In the genomic region with DNA sequence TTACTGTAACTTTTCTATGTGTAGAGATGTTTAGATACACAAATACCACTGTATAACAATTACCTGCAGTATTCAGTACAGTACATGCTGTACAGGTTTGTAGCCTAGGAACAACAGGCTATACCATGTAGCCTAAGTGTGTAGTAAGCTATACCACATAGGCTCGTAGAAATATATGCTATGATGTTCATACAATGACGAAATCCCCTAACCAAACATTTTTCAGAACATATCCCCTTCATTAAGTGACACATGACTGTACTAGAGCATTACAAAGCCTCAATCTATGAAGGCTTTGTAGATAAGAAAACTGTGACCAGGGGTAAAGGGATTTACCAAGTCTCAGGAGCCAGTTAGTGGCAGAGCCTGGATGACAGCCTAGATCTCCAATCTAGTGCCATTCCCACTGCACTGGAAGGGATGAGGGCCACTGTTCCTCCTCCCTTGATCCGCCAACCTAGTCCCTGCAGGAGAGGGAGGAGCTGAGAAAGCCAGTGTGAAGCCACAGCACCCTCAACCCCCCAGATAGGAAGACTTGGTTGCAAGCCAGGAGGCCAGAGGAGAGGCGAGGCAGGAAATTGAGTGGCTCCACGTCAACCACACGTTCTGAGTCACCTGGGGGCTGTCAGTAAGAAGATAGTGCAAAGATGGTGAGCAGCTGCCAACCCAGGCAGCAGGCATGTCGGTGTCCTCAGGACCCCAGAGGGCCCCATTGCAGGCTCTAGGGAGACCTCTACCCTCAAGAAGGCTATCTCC, we compare ENCODE assay signal across 9 cellular contexts.
DNase-seq lines count a peak whose midpoint lies in the region; ATAC-seq and TF ChIP-seq lines count a peak whose summit lies in the region.
"Had no signal": no experiment of that assay in that cellular context is flagged by ENCODE, and none has a peak within 500 bp of the region (broad histone marks: within the 10 kb centered on the region; RNA-seq: fewer than 3 reads in every experiment).

No MANE protein-coding gene starts in this region.

- POLR2A ChIA-PET in T-cell (lab: Charles Lee) = interaction anchor here (0.6 to 1.0 kb wide), 3 partner anchors 13 to 301 kb away, joined by 3 to 8 read pairs (median 3); no protein-coding TSS in a partner anchor

- H3K4me3 ChIP-seq in neural progenitor cell = no peak overlapping the region

- no peak overlapping the region for H3K4me2 ChIP-seq in neural progenitor cell

- no peaks in the 10 kb centered on the region for H3K36me3 ChIP-seq in neural progenitor cell

- H3K36me3 Mint-ChIP-seq in T-cell (no peaks in the 10 kb centered on the region), neural progenitor cell (no peaks in the 10 kb centered on the region)
- no peaks in the 10 kb centered on the region for H3K36me3 Mint-ChIP-seq in activated naive CD4-positive, alpha-beta T cell treated with anti-CD3 and anti-CD28 coated beads, Interleukin-2, amount 10 ng/mL, durations not matched to agents 7 days and 5 days
- H3K36me3 Mint-ChIP-seq: stimulated activated memory B cell treated with anti-CD40 and anti-IgM and Interleukin-4, amounts not matched to agents 10 μg/mL and 1 μg/mL and 100 μg/mL, for 72 hours had no signal

- no peak overlapping the region for H3K9ac ChIP-seq in neural progenitor cell

- H3K9me3 Mint-ChIP-seq in T-cell (no peaks in the 10 kb centered on the region), neural progenitor cell (peaks cover 21% of the 10 kb centered on the region)
- H3K9me3 Mint-ChIP-seq in activated naive CD4-positive, alpha-beta T cell treated with anti-CD3 and anti-CD28 coated beads, Interleukin-2, amount 10 ng/mL, durations not matched to agents 7 days and 5 days = no peaks in the 10 kb centered on the region
- H3K9me3 Mint-ChIP-seq: stimulated activated memory B cell treated with anti-CD40 and anti-IgM and Interleukin-4, amounts not matched to agents 10 μg/mL and 1 μg/mL and 100 μg/mL, for 72 hours had no signal

- H3K4me3 Mint-ChIP-seq in T-cell (peak overlapping the region; percentile 10 to 64 (median 36)), neural progenitor cell (no peak overlapping the region)
- H3K4me3 Mint-ChIP-seq in activated naive CD4-positive, alpha-beta T cell treated with anti-CD3 and anti-CD28 coated beads, Interleukin-2, amount 10 ng/mL, durations not matched to agents 7 days and 5 days = peak overlapping the region; percentile 48
- H3K4me3 Mint-ChIP-seq: stimulated activated memory B cell treated with anti-CD40 and anti-IgM and Interleukin-4, amounts not matched to agents 10 μg/mL and 1 μg/mL and 100 μg/mL, for 72 hours had no signal

- peak; percentile 66 for DNase-seq in EL
- DNase-seq in T-cell = peak; percentile 32 to 69 (median 56)
- peak; percentile 76 for DNase-seq in activated naive CD4-positive, alpha-beta T cell treated with anti-CD3 and anti-CD28 coated beads, Interleukin-2, amount 10 ng/mL, durations not matched to agents 7 days and 5 days
- DNase-seq in stimulated activated CD4-positive, alpha-beta T cell treated with anti-CD3 and anti-CD28 coated beads, Interleukin-12 subunit alpha, Interleukin-12 subunit beta, amount 100 ng/mL, for 48 hours (ENCODE audit: low read depth in 2 of 3, low spot score in 1 of 3) = peak; percentile 45 to 68 (median 51)
- DNase-seq in NCI-H187 treated with DMSO at 0.1 percent for 48 hours (lab: John Stamatoyannopoulos, UW) = no peak
- DNase-seq in AML-193 (lab: John Stamatoyannopoulos, UW) = no peak
- DNase-seq in left ventricle myocardium superior = no peak
- no peak for DNase-seq in neural progenitor cell (ENCODE audit: low spot score)

- no peaks in the 10 kb centered on the region for H3F3A ChIP-seq in neural progenitor cell (ENCODE audit: low read depth)

- H3K4me1 Mint-ChIP-seq in T-cell (peaks cover 24 to 33% (median 32%) of the 10 kb centered on the region in 3 donors), neural progenitor cell (peaks cover 7% of the 10 kb centered on the region)
- H3K4me1 Mint-ChIP-seq in activated naive CD4-positive, alpha-beta T cell treated with anti-CD3 and anti-CD28 coated beads, Interleukin-2, amount 10 ng/mL, durations not matched to agents 7 days and 5 days = peaks cover 48% of the 10 kb centered on the region

- H3K27ac ChIP-seq in neural progenitor cell = no peak overlapping the region

- intact Hi-C loops in left ventricle myocardium superior (cut with micrococcal nuclease) = no loop called here

- no peak overlapping the region for H2AFZ ChIP-seq in neural progenitor cell (replicated peaks)

- H3K4me1 ChIP-seq in neural progenitor cell = peaks cover 3% of the 10 kb centered on the region

- no peaks in the 10 kb centered on the region for H3K27me3 ChIP-seq in neural progenitor cell

- peak overlapping the region; percentile 24 to 73 for H3K27ac Mint-ChIP-seq in T-cell
- peak overlapping the region; percentile 84 for H3K27ac Mint-ChIP-seq in activated naive CD4-positive, alpha-beta T cell treated with anti-CD3 and anti-CD28 coated beads, Interleukin-2, amount 10 ng/mL, durations not matched to agents 7 days and 5 days
- H3K27ac Mint-ChIP-seq in neural progenitor cell = no peak overlapping the region
- H3K27ac Mint-ChIP-seq: stimulated activated memory B cell treated with anti-CD40 and anti-IgM and Interleukin-4, amounts not matched to agents 10 μg/mL and 1 μg/mL and 100 μg/mL, for 72 hours had no signal

- no peaks in the 10 kb centered on the region for H4K20me1 ChIP-seq in neural progenitor cell (ENCODE audit: low read depth)

- CTCF ChIA-PET in T-cell (lab: Charles Lee) = no interaction called here
- CTCF ChIA-PET in activated naive CD4-positive, alpha-beta T cell treated with anti-CD3 and anti-CD28 coated beads, Interleukin-2, amount 10 ng/mL, durations not matched to agents 7 days and 5 days (lab: Charles Lee) = no interaction called here

- TF ChIP-seq CTCF in neural progenitor cell (IDR thresholded peaks at IDR 0.05) = no peak

- H3K27me3 Mint-ChIP-seq in T-cell (no peaks in the 10 kb centered on the region), neural progenitor cell (ENCODE audit: insufficient read depth, low read depth) (no peaks in the 10 kb centered on the region)
- H3K27me3 Mint-ChIP-seq in activated naive CD4-positive, alpha-beta T cell treated with anti-CD3 and anti-CD28 coated beads, Interleukin-2, amount 10 ng/mL, durations not matched to agents 7 days and 5 days = peaks cover 14% of the 10 kb centered on the region

- H3K79me2 ChIP-seq in neural progenitor cell (ENCODE audit: low read depth) = no peaks in the 10 kb centered on the region

- no peaks in the 10 kb centered on the region for H3K9me3 ChIP-seq in neural progenitor cell (ENCODE audit: low read depth)

- ATAC-seq in T-cell (replicated peaks in 1 of 4) (peak; percentile 87 to 94 (median 92)), left ventricle myocardium superior (no peak)
- ATAC-seq: stimulated activated memory B cell treated with anti-CD40 and anti-IgM and Interleukin-4, amounts not matched to agents 10 μg/mL and 1 μg/mL and 100 μg/mL, for 72 hours had no signal

Comparison
In these comparisons a context has a peak if more than half of its experiments do, and no peak if none do; other contexts are left out.
1. DNase-seq: peak in EL (single experiment), T-cell (34 of 34), activated naive CD4-positive, alpha-beta T cell treated with anti-CD3 and anti-CD28 coated beads, Interleukin-2, amount 10 ng/mL, durations not matched to agents 7 days and 5 days (single experiment) and stimulated activated CD4-positive, alpha-beta T cell treated with anti-CD3 and anti-CD28 coated beads, Interleukin-12 subunit alpha, Interleukin-12 subunit beta, amount 100 ng/mL, for 48 hours (3 of 3); none in NCI-H187 treated with DMSO at 0.1 percent for 48 hours (single experiment), AML-193 (0 of 2), left ventricle myocardium superior (single experiment) and neural progenitor cell (single experiment).